11 cellular contexts compared by ENCODE assay signal in the genomic region with DNA sequence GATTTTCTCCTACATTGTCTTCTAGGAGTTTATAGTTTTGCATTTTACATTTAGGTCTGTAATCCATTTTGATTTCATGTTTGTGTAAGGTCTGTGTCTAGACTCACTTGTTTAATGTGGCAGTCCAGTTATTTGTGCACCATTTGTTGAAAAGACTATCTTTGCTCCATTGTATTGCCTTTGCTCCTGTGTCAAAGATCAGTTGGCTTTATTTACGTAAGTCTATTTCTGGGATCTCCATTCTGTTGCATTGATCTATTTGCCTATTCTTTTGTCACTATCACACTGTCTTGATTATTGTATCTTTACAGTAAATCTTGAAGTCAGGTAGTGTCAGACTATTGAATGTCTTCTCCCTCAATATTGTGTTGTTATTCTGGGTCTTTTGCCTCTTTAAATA.
"Had no signal": no experiment of that assay in that cellular context is flagged by ENCODE, and none has a peak within 500 bp of the region (broad histone marks: within the 10 kb centered on the region; RNA-seq: fewer than 3 reads in every experiment).

No MANE protein-coding gene starts in this region.

- H3K4me2 ChIP-seq: GM23338 had no signal

- H3K36me3 ChIP-seq: HAP-1 had no signal

- FAIRE-seq: H1, K562 had no signal

- H3K27ac Mint-ChIP-seq: GM23338, HFFc6 had no signal

- H3K4me1 ChIP-seq: HAP-1 had no signal

- ATAC-seq: GM23338, HCT116, K562 had no signal

- H3K4me3 Mint-ChIP-seq: GM23338, HFFc6 had no signal

- H3K9me3 ChIP-seq: HAP-1 had no signal

- H3K27ac ChIP-seq: HL-60 had no signal

- H2AFZ ChIP-seq: GM23338 had no signal

- H3K9me3 Mint-ChIP-seq: GM23338, HFFc6 had no signal

- DNase-seq: H7, HFFc6, IMR-90, Kasumi-1, KG1 had no signal

- H3K4me3 ChIP-seq: GM23338, HAP-1, K562 had no signal
